ENCODE assay signal across 1 cellular context in genomic region chr14:77260631-77261030, GRCh38.
TF ChIP-seq lines count a peak whose summit lies in the region.

No MANE protein-coding gene starts in this region.

TF ChIP-seq in GM23338, 12 proteins besides CTCF, POLR2A, EP300 and RAD21 (continued from another document):
- TF ChIP-seq ZNF462 (CRISPR knock-in tag; IDR thresholded peaks at IDR 0.05), result no peak
- no peak for TF ChIP-seq ZNF331 (CRISPR knock-in tag; IDR thresholded peaks at IDR 0.05; ENCODE audit: low read depth)
- no peak for TF ChIP-seq REST (IDR thresholded peaks at IDR 0.05; ENCODE audit: unreplicated experiment)
- TF ChIP-seq EZH2 (IDR thresholded peaks at IDR 0.05; ENCODE audit: low read depth, unreplicated experiment), result no peak
